Comparison of ENCODE assay signal across 8 cellular contexts in genomic region chr10:5889624-5890518, GRCh38. TPM values are rescaled to one million over a fixed set of nuclear protein-coding genes. Genes with fewer than 3 reads are reported as not detected.
A peak's percentile ranks its signal among the peaks of the same experiment; 100 is the strongest.
DNase-seq lines count a peak whose midpoint lies in the region; ATAC-seq, FAIRE-seq and TF ChIP-seq lines count a peak whose summit lies in the region.

Gene ANKRD16, minus strand, starts transcription at chr10:5889893. Its CDS starts 539 bp downstream, at chr10:5889354.
Gene FBH1, plus strand, starts transcription at chr10:5890243. Its CDS starts 103 bp downstream, at chr10:5890346.

- POLR2A ChIA-PET in naive thymus-derived CD4-positive, alpha-beta T cell (lab: Charles Lee) = interaction anchor here (0.6 to 2.3 kb wide), 10 partner anchors 11 to 274 kb away, joined by 3 to 18 read pairs (median 3); partner anchors contain the start of genes GDI2 and TASOR2

- H3K4me1 ChIP-seq in DOHH2 (ENCODE audit: control insufficient read depth, low read length) (peaks cover 31% of the 10 kb centered on the region), GM23248 (ENCODE audit: insufficient read depth) (peaks cover 20% of the 10 kb centered on the region), Karpas-422 (ENCODE audit: low read length) (peaks cover 29% of the 10 kb centered on the region), fibroblast of lung (ENCODE audit: control insufficient read depth, extremely low read depth, insufficient read depth, low read length) (peaks cover 6% of the 10 kb centered on the region)
- peaks cover 12 to 13% of the 10 kb centered on the region in 2 donors for H3K4me1 ChIP-seq in naive thymus-derived CD4-positive, alpha-beta T cell (ENCODE audit: control insufficient read depth in 2 of 2, insufficient read depth in 2 of 2, low read length in 2 of 2)

- H3K27me3 ChIP-seq in DOHH2 (ENCODE audit: control insufficient read depth, low read length) = no peaks in the 10 kb centered on the region
- no peaks in the 10 kb centered on the region for H3K27me3 ChIP-seq in GM23248 (replicated peaks; ENCODE audit: insufficient read depth)
- H3K27me3 ChIP-seq in Karpas-422 (ENCODE audit: low read length) = no peaks in the 10 kb centered on the region
- H3K27me3 ChIP-seq in fibroblast of lung (ENCODE audit: control insufficient read depth, insufficient read depth, low read length) = no peaks in the 10 kb centered on the region
- no peaks in the 10 kb centered on the region for H3K27me3 ChIP-seq in naive thymus-derived CD4-positive, alpha-beta T cell (ENCODE audit: control insufficient read depth in 2 of 2, insufficient read depth in 2 of 2, low read length in 2 of 2)

- DNase-seq in GM23248 = peak; percentile 99
- peak; percentile 100 for DNase-seq in Karpas-422
- peak; percentile 94 for DNase-seq in RCC 7860 (ENCODE audit: low spot score)
- peak; percentile 94 to 98 for DNase-seq in activated T-helper 1 cell treated with anti-CD3 and anti-CD28 coated beads, Interleukin-2, amount 50 U/mL, for 16 hours (ENCODE audit: low read depth in 1 of 2, low spot score in 1 of 2)
- peak; percentile 99 for DNase-seq in fibroblast of lung (ENCODE audit: low read depth in 2 of 2)
- peak; percentile 94 to 100 (median 96) for DNase-seq in naive thymus-derived CD4-positive, alpha-beta T cell

- peak within 1 kb of the TSS; percentile 90 to 97 (median 94) for H3K4me3 Mint-ChIP-seq in naive thymus-derived CD4-positive, alpha-beta T cell
- peak within 1 kb of the TSS; percentile 85 for H3K4me3 Mint-ChIP-seq in stimulated activated memory B cell treated with anti-CD40 and anti-IgM and Interleukin-4, amounts not matched to agents 10 μg/mL and 1 μg/mL and 100 μg/mL, for 72 hours

- H3K36me3 ChIP-seq in DOHH2 (ENCODE audit: control insufficient read depth, low read length) = peaks cover 56% of the 10 kb centered on the region
- H3K36me3 ChIP-seq in GM23248 (ENCODE audit: low read depth) = peaks cover 13% of the 10 kb centered on the region
- peaks cover 43% of the 10 kb centered on the region for H3K36me3 ChIP-seq in Karpas-422 (ENCODE audit: insufficient read depth, low read length)
- H3K36me3 ChIP-seq in fibroblast of lung (ENCODE audit: control insufficient read depth, insufficient read depth, low read length) = peaks cover 7% of the 10 kb centered on the region
- peaks cover 0 to 15% (median 0%) of the 10 kb centered on the region in 3 experiments for H3K36me3 ChIP-seq in naive thymus-derived CD4-positive, alpha-beta T cell (ENCODE audit: control insufficient read depth in 2 of 3, insufficient read depth in 3 of 3, low read length in 3 of 3)

- peak within 1 kb of the TSS; percentile 74 for H2AFZ ChIP-seq in GM23248
- peak within 1 kb of the TSS; percentile 76 for H2AFZ ChIP-seq in Karpas-422 (ENCODE audit: low read length)
- peak within 1 kb of the TSS; percentile 92 for H2AFZ ChIP-seq in fibroblast of lung (ENCODE audit: low read length)

- 1 to 3% methylated on average over 39 to 88 of the region's 120 CpGs for WGBS in GM23248 (ENCODE audit: low coverage in 1 of 2, low lambda C conversion rate in 2 of 2, missing lambda C conversion rate in 2 of 2), 2 experiments

- H3K9ac ChIP-seq in GM23248 (peak within 1 kb of the TSS; percentile 92), Karpas-422 (ENCODE audit: low read length) (peak within 1 kb of the TSS; percentile 98), fibroblast of lung (ENCODE audit: insufficient read depth, low read length) (peak within 1 kb of the TSS; percentile 91)

- H3K27me3 Mint-ChIP-seq in naive thymus-derived CD4-positive, alpha-beta T cell = no peaks in the 10 kb centered on the region
- no peaks in the 10 kb centered on the region for H3K27me3 Mint-ChIP-seq in stimulated activated memory B cell treated with anti-CD40 and anti-IgM and Interleukin-4, amounts not matched to agents 10 μg/mL and 1 μg/mL and 100 μg/mL, for 72 hours

- peak within 1 kb of the TSS; percentile 87 for H3K4me2 ChIP-seq in DOHH2 (ENCODE audit: low read length)
- peak within 1 kb of the TSS; percentile 93 for H3K4me2 ChIP-seq in GM23248 (ENCODE audit: unreplicated experiment)
- H3K4me2 ChIP-seq in Karpas-422 (ENCODE audit: low read depth, low read length, poor library complexity, severe bottlenecking) = peak within 1 kb of the TSS; percentile 92
- peak within 1 kb of the TSS; percentile 99 for H3K4me2 ChIP-seq in fibroblast of lung (ENCODE audit: extremely low read depth, insufficient read depth, low read length)

- in situ Hi-C loops in GM23248 (cut with MboI) = no loop called here

- no peaks in the 10 kb centered on the region for H3K9me3 ChIP-seq in DOHH2 (ENCODE audit: control insufficient read depth, insufficient read depth, low read length)
- no peaks in the 10 kb centered on the region for H3K9me3 ChIP-seq in GM23248 (ENCODE audit: low read depth)
- H3K9me3 ChIP-seq in Karpas-422 (ENCODE audit: low read length) = no peaks in the 10 kb centered on the region
- no peaks in the 10 kb centered on the region for H3K9me3 ChIP-seq in fibroblast of lung (ENCODE audit: control insufficient read depth, insufficient read depth, low read depth, low read length)
- no peaks in the 10 kb centered on the region for H3K9me3 ChIP-seq in naive thymus-derived CD4-positive, alpha-beta T cell (ENCODE audit: control insufficient read depth in 2 of 3, low read length in 3 of 3)

- FAIRE-seq in RCC 7860 (lab: Jason Lieb, UNC) = no peak

- H3K27ac Mint-ChIP-seq in naive thymus-derived CD4-positive, alpha-beta T cell = peak within 1 kb of the TSS; percentile 80 to 94 (median 87)
- H3K27ac Mint-ChIP-seq in stimulated activated memory B cell treated with anti-CD40 and anti-IgM and Interleukin-4, amounts not matched to agents 10 μg/mL and 1 μg/mL and 100 μg/mL, for 72 hours = peak within 1 kb of the TSS; percentile 79

- CTCF ChIA-PET in naive thymus-derived CD4-positive, alpha-beta T cell (lab: Charles Lee) = interaction anchor here (0.7 to 1.4 kb wide), 3 partner anchors 12 to 447 kb away, joined by 3 to 4 read pairs (median 3); no protein-coding TSS in a partner anchor

- H3K79me2 ChIP-seq in DOHH2 (ENCODE audit: control insufficient read depth, low read length) (peaks cover 69% of the 10 kb centered on the region), GM23248 (ENCODE audit: insufficient read depth) (peaks cover 66% of the 10 kb centered on the region), Karpas-422 (ENCODE audit: low read length) (peaks cover 76% of the 10 kb centered on the region), fibroblast of lung (ENCODE audit: control insufficient read depth, insufficient read depth, low read length) (peaks cover 48% of the 10 kb centered on the region)

- peak; percentile 96 for ATAC-seq in naive thymus-derived CD4-positive, alpha-beta T cell
- peak; percentile 95 for ATAC-seq in stimulated activated memory B cell treated with anti-CD40 and anti-IgM and Interleukin-4, amounts not matched to agents 10 μg/mL and 1 μg/mL and 100 μg/mL, for 72 hours

- H3K9me3 Mint-ChIP-seq in naive thymus-derived CD4-positive, alpha-beta T cell = no peaks in the 10 kb centered on the region
- no peaks in the 10 kb centered on the region for H3K9me3 Mint-ChIP-seq in stimulated activated memory B cell treated with anti-CD40 and anti-IgM and Interleukin-4, amounts not matched to agents 10 μg/mL and 1 μg/mL and 100 μg/mL, for 72 hours

- H3F3A ChIP-seq in DOHH2 (ENCODE audit: control insufficient read depth, insufficient read depth) (no peaks in the 10 kb centered on the region), GM23248 (ENCODE audit: insufficient read depth) (no peaks in the 10 kb centered on the region; the same call in 1 of the 2 replicates)

- H3K36me3 Mint-ChIP-seq in naive thymus-derived CD4-positive, alpha-beta T cell = peaks cover 3 to 23% (median 8%) of the 10 kb centered on the region in 5 donors
- peaks cover 35% of the 10 kb centered on the region for H3K36me3 Mint-ChIP-seq in stimulated activated memory B cell treated with anti-CD40 and anti-IgM and Interleukin-4, amounts not matched to agents 10 μg/mL and 1 μg/mL and 100 μg/mL, for 72 hours

- H3K4me3 ChIP-seq in DOHH2 (ENCODE audit: low read length) = peak within 1 kb of the TSS; percentile 92
- peak within 1 kb of the TSS; percentile 88 for H3K4me3 ChIP-seq in GM23248
- H3K4me3 ChIP-seq in Karpas-422 (ENCODE audit: low read length) = peak within 1 kb of the TSS; percentile 73
- peak within 1 kb of the TSS; percentile 82 to 99 (median 86) for H3K4me3 ChIP-seq in fibroblast of lung (replicated peaks in 1 of 4; ENCODE audit: control extremely low read depth in 1 of 4, insufficient read depth in 1 of 4, low read depth in 3 of 4, low read length in 4 of 4)
- peak within 1 kb of the TSS; percentile 70 for H3K4me3 ChIP-seq in naive thymus-derived CD4-positive, alpha-beta T cell (ENCODE audit: low read length)

- intact Hi-C loops in naive thymus-derived CD4-positive, alpha-beta T cell (cut with micrococcal nuclease) = loop anchor here (1.0 to 10.0 kb wide), 11 partner anchors 77 to 1065 kb away; partner anchors contain the start of genes GDI2 (in 2 of the 2), IL15RA (in 2 of the 2), TASOR2 (in 2 of the 2) and AKR1E2 (in 1 of the 2)

- H3K27ac ChIP-seq in DOHH2 (ENCODE audit: low read depth, low read length) = peak within 1 kb of the TSS; percentile 24; the same call in 1 of the 2 replicates
- H3K27ac ChIP-seq in GM23248 = peak within 1 kb of the TSS; percentile 74
- peak within 1 kb of the TSS; percentile 46 for H3K27ac ChIP-seq in Karpas-422 (ENCODE audit: low read length)
- H3K27ac ChIP-seq in fibroblast of lung (ENCODE audit: insufficient read depth, low read length) = peak within 1 kb of the TSS; percentile 93
- peak within 1 kb of the TSS; percentile 81 for H3K27ac ChIP-seq in naive thymus-derived CD4-positive, alpha-beta T cell (ENCODE audit: low read depth, low read length)

- peaks cover 34 to 65% (median 60%) of the 10 kb centered on the region in 7 donors for H3K4me1 Mint-ChIP-seq in naive thymus-derived CD4-positive, alpha-beta T cell
- H3K4me1 Mint-ChIP-seq in stimulated activated memory B cell treated with anti-CD40 and anti-IgM and Interleukin-4, amounts not matched to agents 10 μg/mL and 1 μg/mL and 100 μg/mL, for 72 hours = peaks cover 56% of the 10 kb centered on the region

- no peak for TF ChIP-seq CTCF in DOHH2 (IDR thresholded peaks at IDR 0.05; ENCODE audit: low read depth, low read length, poor library complexity, severe bottlenecking)
- TF ChIP-seq CTCF in fibroblast of lung (conservative IDR thresholded peaks at IDR 0.05 in 1 of 2, IDR thresholded peaks at IDR 0.05 in 1 of 2; ENCODE audit: low read depth in 1 of 2, low read length in 2 of 2) = no peak

- H4K20me1 ChIP-seq in DOHH2 (ENCODE audit: control insufficient read depth, insufficient read depth, low read depth, low read length) = peaks cover 4% of the 10 kb centered on the region; the same call in 1 of the 2 replicates
- no peaks in the 10 kb centered on the region for H4K20me1 ChIP-seq in GM23248 (ENCODE audit: insufficient read depth)
- H4K20me1 ChIP-seq in Karpas-422 (ENCODE audit: insufficient read depth, low read depth, low read length) = peaks cover 14% of the 10 kb centered on the region; the same call in 1 of the 2 replicates
- no peaks in the 10 kb centered on the region for H4K20me1 ChIP-seq in fibroblast of lung (ENCODE audit: control insufficient read depth, extremely low read depth, insufficient read depth, low read length)

- H3K9me2 ChIP-seq in DOHH2 (replicated peaks; ENCODE audit: control insufficient read depth, low read length) (no peaks in the 10 kb centered on the region), GM23248 (ENCODE audit: insufficient read depth) (no peaks in the 10 kb centered on the region), Karpas-422 (replicated peaks; ENCODE audit: insufficient read depth, low read length) (no peaks in the 10 kb centered on the region)

RNA-seq across cellular contexts. Expression of gene ANKRD16, which starts in this region (rescaled TPM):
- total RNA-seq in GM23248 (2014; rRNA removed; shearing (Covaris generic)) = 5.4 and 5.9 TPM in 2 replicates
- polyA plus RNA-seq in GM23248 (2016; fragmentation: Nextera tagmentation; extraction: Ambion mirVana) (2.7 and 3.1 TPM in 2 replicates), fibroblast of lung (4.0 and 4.9 TPM in 2 replicates)
- 12.8 and 29.5 TPM in 2 replicates for total RNA-seq in Karpas-422 (2014; rRNA removed; shearing (Covaris generic); ENCODE audit: low replicate concordance)
- 7.2 and 9.9 TPM in 2 replicates for total RNA-seq in fibroblast of lung
- 4.5 and 5.0 TPM in 2 replicates for polyA plus RNA-seq in fibroblast of lung (2012)
- 14.0 and 34.5 TPM in 2 replicates for polyA minus RNA-seq in fibroblast of lung (ENCODE audit: low replicate concordance)
- total RNA-seq in naive thymus-derived CD4-positive, alpha-beta T cell = 1 to 10 TPM; 4.6 to 9.8 (median 7.2) TPM
- 1 to 10 TPM; 6.2 to 7.0 TPM for polyA plus RNA-seq in naive thymus-derived CD4-positive, alpha-beta T cell

RNA-seq across cellular contexts. Expression of gene FBH1, which starts in this region (rescaled TPM):
- 79.3 and 87.6 TPM in 2 replicates for total RNA-seq in GM23248 (2014; rRNA removed; shearing (Covaris generic))
- polyA plus RNA-seq in GM23248 (2016; fragmentation: Nextera tagmentation; extraction: Ambion mirVana) (66.4 and 71.4 TPM in 2 replicates), fibroblast of lung (53.6 and 59.4 TPM in 2 replicates)
- 61.9 and 90.1 TPM in 2 replicates for total RNA-seq in Karpas-422 (2014; rRNA removed; shearing (Covaris generic); ENCODE audit: low replicate concordance)
- total RNA-seq in fibroblast of lung = 95.0 and 97.8 TPM in 2 replicates
- polyA plus RNA-seq in fibroblast of lung (2012) = 42.4 and 43.4 TPM in 2 replicates
- polyA minus RNA-seq in fibroblast of lung (ENCODE audit: low replicate concordance) = 174 and 189 TPM in 2 replicates
- total RNA-seq in naive thymus-derived CD4-positive, alpha-beta T cell = 100 to 1,000 TPM in 2 of 5 experiments, 10 to 100 TPM in 3; 64.8 to 105 (median 78.6) TPM
- 10 to 100 TPM; 59.9 to 96.4 TPM for polyA plus RNA-seq in naive thymus-derived CD4-positive, alpha-beta T cell

Comparison
In these comparisons a context has a peak if more than half of its experiments do, and no peak if none do; other contexts are left out.
1. Peak in every context shown above with its lines: DNase-seq, ATAC-seq, H3K4me3 ChIP-seq and H3K27ac ChIP-seq.
2. H3K27ac ChIP-seq: peak in every context shown above with its lines; median percentile 93 in fibroblast of lung; 81 in naive thymus-derived CD4-positive, alpha-beta T cell; 74 in GM23248; 46 in Karpas-422; 24 in DOHH2.